9 cellular contexts compared by ENCODE assay signal in the genomic region with DNA sequence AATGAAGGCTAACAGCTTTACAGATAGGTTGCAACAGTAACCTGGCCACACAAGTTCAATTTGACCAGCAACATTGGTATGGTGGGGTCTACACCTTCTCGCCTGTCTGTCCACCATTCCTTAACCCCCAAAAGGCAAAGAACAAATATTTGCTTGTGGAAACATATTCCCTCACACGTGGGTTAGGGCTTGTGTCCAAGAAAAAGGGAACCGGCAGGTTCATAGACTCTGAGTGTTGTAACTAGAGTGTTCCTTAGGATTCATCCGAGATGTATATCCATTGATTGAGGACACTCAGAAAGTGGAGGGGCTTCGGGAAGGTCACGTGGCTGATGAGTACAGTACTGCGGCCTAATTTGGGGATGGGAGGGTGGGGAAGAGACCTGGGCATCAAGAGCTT. TPM values are rescaled to one million over a fixed set of nuclear protein-coding genes. Genes with fewer than 3 reads are reported as not detected.
A peak's percentile ranks its signal among the peaks of the same experiment; 100 is the strongest.
DNase-seq lines count a peak whose midpoint lies in the region; ATAC-seq and TF ChIP-seq lines count a peak whose summit lies in the region.
"Had no signal": no experiment of that assay in that cellular context is flagged by ENCODE, and none has a peak within 500 bp of the region (broad histone marks: within the 10 kb centered on the region; RNA-seq: fewer than 3 reads in every experiment).

No MANE protein-coding gene starts in this region.

- H3K4me1 ChIP-seq in ACC112 (ENCODE audit: control insufficient read depth, insufficient read depth, low read length, unreplicated experiment) (peaks cover 41% of the 10 kb centered on the region), HUES64 (ENCODE audit: insufficient read depth, low read length) (peaks cover 30% of the 10 kb centered on the region)

- peak overlapping the region; percentile 84 for H3K4me3 Mint-ChIP-seq in natural killer cell

- no peak for DNase-seq in coronary artery (ENCODE audit: low spot score)
- DNase-seq in natural killer cell: no peak
- no peak for DNase-seq in AML-193 (lab: John Stamatoyannopoulos, UW)

- peaks cover 0 to 5% of the 10 kb centered on the region in 2 donors for H3K4me1 Mint-ChIP-seq in natural killer cell

- H3K36me3 ChIP-seq in ACC112 (ENCODE audit: insufficient read depth, low read length): no peaks in the 10 kb centered on the region
- H3K36me3 ChIP-seq in HUES64 (ENCODE audit: insufficient read depth, low read length): no peaks in the 10 kb centered on the region; the same call in 1 of the 2 replicates

- H3K79me2 ChIP-seq in ACC112 (ENCODE audit: control insufficient read depth, insufficient read depth, low read length, unreplicated experiment): no peaks in the 10 kb centered on the region

- H2AFZ ChIP-seq in ACC112 (ENCODE audit: low read length, unreplicated experiment): peak overlapping the region; percentile 95

- intact Hi-C loops in natural killer cell (cut with micrococcal nuclease): loop anchor here (5.0 kb wide), 1 partner anchor 117 kb away; a partner anchor contains a TSS

- TF ChIP-seq CTCF in coronary artery (IDR thresholded peaks at IDR 0.05) (no peak), natural killer cell (IDR thresholded peaks at IDR 0.05) (no peak)

- H3K9ac ChIP-seq in HUES64 (ENCODE audit: low read depth, low read length): peak overlapping the region; percentile 78; the same call in 1 of the 2 replicates

- WGBS in HUES64: 95% methylated on average over 7 of the region's 7 CpGs

- no peaks in the 10 kb centered on the region for H3K9me3 Mint-ChIP-seq in natural killer cell

- no peak for ATAC-seq in natural killer cell
- ATAC-seq in HG03108 (IDR thresholded peaks at IDR 0.05; ENCODE audit: unreplicated experiment): no peak
- no peak for ATAC-seq in HG03457 (IDR thresholded peaks at IDR 0.05; ENCODE audit: unreplicated experiment)
- ATAC-seq in HG03097 (IDR thresholded peaks at IDR 0.05; ENCODE audit: low FRiP score, unreplicated experiment): no peak

- H3K27ac ChIP-seq in ACC112 (ENCODE audit: low read depth, low read length): peak overlapping the region; percentile 96
- peak overlapping the region; percentile 95; the same call in 1 of the 2 replicates for H3K27ac ChIP-seq in HUES64 (ENCODE audit: low read depth, low read length)
- peak overlapping the region; percentile 99 for H3K27ac ChIP-seq in coronary artery

- no peaks in the 10 kb centered on the region for H3K36me3 Mint-ChIP-seq in natural killer cell

- peaks cover 11% of the 10 kb centered on the region in 2 donors for H3K27me3 Mint-ChIP-seq in natural killer cell (ENCODE audit: low read depth in 2 of 2)

- H3K9me3 ChIP-seq in HUES64 (ENCODE audit: insufficient read depth, low read depth, low read length): no peaks in the 10 kb centered on the region

- H3K4me3 ChIP-seq in ACC112 (ENCODE audit: low read depth, low read length) (peak overlapping the region; percentile 82), HUES64 (ENCODE audit: low read length) (no peak overlapping the region), coronary artery (peak overlapping the region; percentile 46)

- no peak overlapping the region for H3K27ac Mint-ChIP-seq in natural killer cell

- H3K27me3 ChIP-seq in ACC112 (ENCODE audit: insufficient read depth, low read length) (no peaks in the 10 kb centered on the region), HUES64 (ENCODE audit: insufficient read depth, low read length) (no peaks in the 10 kb centered on the region)

RNA-seq across cellular contexts. Expression of a gene that starts 54.1 kb away (rescaled TPM):
- 2.7 TPM for polyA plus RNA-seq in HUES64 (2013, experiment 1 of 2)
- polyA plus RNA-seq in HUES64 (2013, experiment 2 of 2): 1.4 TPM
- total RNA-seq in natural killer cell: not detected
- total RNA-seq: sciatic nerve had no signal
